8 cellular contexts compared by ENCODE assay signal in genomic region chr19:53520547-53521372, GRCh38. TPM values are rescaled to one million over a fixed set of nuclear protein-coding genes. Genes with fewer than 3 reads are reported as not detected.
A peak's percentile ranks its signal among the peaks of the same experiment; 100 is the strongest.
DNase-seq lines count a peak whose midpoint lies in the region; ATAC-seq, FAIRE-seq and TF ChIP-seq lines count a peak whose summit lies in the region.

No MANE protein-coding gene starts in this region.

- H3K4me1 Mint-ChIP-seq in brain = peaks cover 39% of the 10 kb centered on the region

- peaks cover 7% of the 10 kb centered on the region for H3K27me3 Mint-ChIP-seq in brain

- H3K4me3 Mint-ChIP-seq in brain = peak overlapping the region; percentile 93 to 100 (median 100)

- peaks cover 25% of the 10 kb centered on the region for H3K36me3 Mint-ChIP-seq in brain

- intact Hi-C loops in sigmoid colon (cut with DNase I) = loop anchor here (5.0 kb wide), 1 partner anchor 53 kb away; the partner anchor contains the start of gene ZNF813

- H3K9me3 ChIP-seq in iPS DF 6.9 (ENCODE audit: control insufficient read depth, insufficient read depth, low read length) (no peaks in the 10 kb centered on the region), sigmoid colon (peaks cover 0 to 4% (median 2%) of the 10 kb centered on the region in 4 donors)

- TF ChIP-seq CTCF in GM13976 (IDR thresholded peaks at IDR 0.05; ENCODE audit: borderline replicate concordance, control extremely low read depth, extremely low read depth, insufficient read depth, missing control alignments) (no peak), brain (conservative IDR thresholded peaks at IDR 0.05) (no peak), sigmoid colon (IDR thresholded peaks at IDR 0.05) (no peak)

- in situ Hi-C loops in GM13976 (cut with MboI; ENCODE audit: low sequenced_read_pairs, unreplicated experiment) = no loop called here

- peak; percentile 46 to 98 (median 86) for TF ChIP-seq EP300 in sigmoid colon (IDR thresholded peaks at IDR 0.05)

- FAIRE-seq in TTC549 (lab: Jason Lieb, UNC) = peak; percentile 97

- H3K36me3 ChIP-seq in iPS DF 6.9 (ENCODE audit: control insufficient read depth, insufficient read depth, low read length) = no peaks in the 10 kb centered on the region
- no peaks in the 10 kb centered on the region for H3K36me3 ChIP-seq in sigmoid colon

- no peak for TF ChIP-seq POLR2A in sigmoid colon (IDR thresholded peaks at IDR 0.05)

- no peaks in the 10 kb centered on the region for H3K4me1 ChIP-seq in iPS DF 6.9 (ENCODE audit: control insufficient read depth, insufficient read depth, low read length)
- H3K4me1 ChIP-seq in sigmoid colon = peaks cover 0 to 14% (median 11%) of the 10 kb centered on the region in 4 donors

- WGBS in iPS DF 6.9 (ENCODE audit: insufficient coverage, insufficient read length) = no CpG with 5 or more reads among the region's 46 CpGs
- 1 to 3% methylated on average over 46 of the region's 46 CpGs for WGBS in sigmoid colon, 2 donors

- DNase-seq in GM13976 (ENCODE audit: low spot score) (peak; percentile 88), NCI-H1694 (lab: John Stamatoyannopoulos, UW) (peak; percentile 89), iPS DF 6.9 (ENCODE audit: low read depth, low spot score) (peak; percentile 96), sigmoid colon (peak; percentile 99), NOMO-1 treated with DMSO at 0.1 percent for 48 hours (lab: John Stamatoyannopoulos, UW; ENCODE audit: unreplicated experiment) (no peak)

- H3K27me3 ChIP-seq in iPS DF 6.9 (ENCODE audit: control insufficient read depth, insufficient read depth, low read length) (no peaks in the 10 kb centered on the region), sigmoid colon (no peaks in the 10 kb centered on the region)

- H3K27ac Mint-ChIP-seq in brain = peak overlapping the region; percentile 89 to 99 (median 96)

- H3K27ac ChIP-seq in iPS DF 6.9 (ENCODE audit: low read length) (no peak overlapping the region), sigmoid colon (peak overlapping the region; percentile 88 to 90 (median 88))

- H3K4me3 ChIP-seq in iPS DF 6.9 (ENCODE audit: low read length) (peak overlapping the region; percentile 81), sigmoid colon (peak overlapping the region; percentile 38 to 56 (median 52))

- ATAC-seq in HG02798 (IDR thresholded peaks at IDR 0.05; ENCODE audit: poor library complexity, unreplicated experiment) = peak; percentile 98

- peaks cover 4 to 22% (median 12%) of the 10 kb centered on the region in 5 experiments for H3K9me3 Mint-ChIP-seq in brain

RNA-seq across cellular contexts. Expression of gene ZNF331, which starts 17.2 kb away (rescaled TPM):
- polyA plus RNA-seq in brain (ENCODE audit: insufficient read depth, low read depth, low replicate concordance) (6.3 TPM), sigmoid colon (1 to 10 TPM; 3.6 to 6.9 (median 4.2) TPM)
- total RNA-seq in sigmoid colon = 10 to 100 TPM; 16.8 to 26.8 (median 21.4) TPM

RNA-seq across cellular contexts. Expression of gene ZNF813, which starts 53.2 kb away (rescaled TPM):
- polyA plus RNA-seq in brain (ENCODE audit: insufficient read depth, low read depth, low replicate concordance) (0.53 TPM), sigmoid colon (1 to 10 TPM; 1.2 to 1.9 (median 1.2) TPM)
- total RNA-seq in sigmoid colon = 1 to 10 TPM; 2.9 to 4.2 (median 3.4) TPM
